8 cellular contexts compared by ENCODE assay signal in the genomic region with DNA sequence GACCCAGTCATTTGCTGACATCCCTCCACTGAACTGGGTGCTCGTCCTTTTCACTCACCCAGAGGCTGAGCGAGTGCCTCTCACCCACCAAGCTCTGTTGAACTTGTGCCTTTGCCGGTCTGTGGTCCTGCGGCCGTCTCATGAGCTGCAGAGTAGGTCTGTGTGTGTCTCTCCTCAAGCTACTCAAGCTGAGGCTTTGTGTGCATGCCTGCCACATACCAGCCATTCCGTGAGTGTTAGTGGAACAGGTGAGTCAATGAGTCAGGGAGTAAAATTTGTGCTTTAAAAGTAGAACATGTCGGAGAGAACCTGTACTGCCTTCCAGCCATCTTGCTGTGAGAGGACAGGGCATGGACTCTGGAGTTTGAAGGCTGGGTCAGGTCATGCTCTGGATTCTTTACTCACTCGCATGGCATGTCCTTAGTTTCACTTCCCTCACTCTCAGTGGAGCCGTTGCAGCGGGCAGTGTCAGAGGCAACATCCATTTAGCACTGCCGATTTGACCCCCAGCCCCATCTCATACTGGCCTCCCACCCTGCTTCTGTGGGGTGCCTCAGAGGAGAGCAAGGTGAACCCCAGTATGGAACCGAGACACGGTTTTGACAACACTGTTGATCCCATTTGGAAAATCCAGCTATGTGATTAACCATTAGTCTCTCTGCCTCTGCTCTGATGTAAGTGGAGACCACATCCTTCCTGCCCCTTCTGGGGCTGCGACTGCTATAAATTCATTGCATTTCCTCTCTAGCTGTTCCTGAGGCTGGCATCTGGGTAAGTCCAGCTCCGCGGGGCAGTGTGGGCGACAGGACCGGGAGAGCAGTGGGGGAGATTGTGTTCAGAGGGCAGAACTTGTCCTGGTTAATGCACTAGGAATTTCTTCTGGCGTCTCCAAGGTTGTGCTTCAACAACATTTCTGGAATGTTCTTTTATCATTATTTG. TPM values are rescaled to one million over a fixed set of nuclear protein-coding genes. Genes with fewer than 3 reads are reported as not detected.
A peak's percentile ranks its signal among the peaks of the same experiment; 100 is the strongest.
DNase-seq lines count a peak whose midpoint lies in the region; ATAC-seq, FAIRE-seq and TF ChIP-seq lines count a peak whose summit lies in the region.

A gene (plus strand): TSS at position 751 of the 939 bp plus-strand sequence. CDS start 2,628 bp downstream, outside the sequence.

- H3K79me2 ChIP-seq in HCT116 (ENCODE audit: insufficient read depth, low read length) (no peaks in the 10 kb centered on the region), HepG2 (ENCODE audit: insufficient read depth, low read length) (no peaks in the 10 kb centered on the region)

- intact Hi-C loops in HCT116 (cut with micrococcal nuclease) (no loop called here), HepG2 (cut with micrococcal nuclease; ENCODE audit: unreplicated experiment) (no loop called here), tibial artery (cut with DNase I; ENCODE audit: low total_unique reads) (no loop called here)

- peaks cover 59% of the 10 kb centered on the region for H3K4me1 Mint-ChIP-seq in activated naive CD8-positive, alpha-beta T cell (ENCODE audit: low read depth)

- no peaks in the 10 kb centered on the region for H3K36me3 ChIP-seq in HCT116 (ENCODE audit: control insufficient read depth in 1 of 2, insufficient read depth in 2 of 2, low read length in 2 of 2)
- no peaks in the 10 kb centered on the region for H3K36me3 ChIP-seq in HepG2 (replicated peaks in 1 of 2; ENCODE audit: control insufficient read depth in 1 of 2, insufficient read depth in 2 of 2, low read length in 2 of 2)
- no peaks in the 10 kb centered on the region for H3K36me3 ChIP-seq in tibial artery

- H4K20me1 ChIP-seq in HCT116 (ENCODE audit: insufficient read depth), result no peaks in the 10 kb centered on the region
- H4K20me1 ChIP-seq in HepG2 (ENCODE audit: insufficient read depth, low read length), result no peaks in the 10 kb centered on the region

- H3K9me3 ChIP-seq in HCT116 (ENCODE audit: control insufficient read depth in 1 of 2, insufficient read depth in 1 of 2, low read depth in 1 of 2, low read length in 2 of 2) (no peaks in the 10 kb centered on the region), HepG2 (ENCODE audit: low read length) (no peaks in the 10 kb centered on the region), tibial artery (no peaks in the 10 kb centered on the region)

- H3K27ac Mint-ChIP-seq in activated naive CD8-positive, alpha-beta T cell, result peak within 1 kb of the TSS; percentile 76

- no peaks in the 10 kb centered on the region for H3K27me3 Mint-ChIP-seq in activated naive CD8-positive, alpha-beta T cell

- TF ChIP-seq POLR2A in HCT116 (IDR thresholded peaks at IDR 0.05; ENCODE audit: borderline replicate concordance, extremely low read depth, insufficient read depth, insufficient read length) (no peak), HepG2 (IDR thresholded peaks at IDR 0.05; ENCODE audit: insufficient read depth in 1 of 2, low read depth in 2 of 2, low read length in 2 of 2) (no peak)

- H3K4me1 ChIP-seq in HCT116 (ENCODE audit: control insufficient read depth in 1 of 2, insufficient read depth in 2 of 2, low read length in 2 of 2) (peaks cover 0 to 11% of the 10 kb centered on the region in 2 experiments; a peak in 3 of 4 replicates), HepG2 (ENCODE audit: insufficient read depth, low read length) (peaks cover 10% of the 10 kb centered on the region; the same call in 1 of the 2 replicates), tibial artery (no peaks in the 10 kb centered on the region)

- BruUV-seq in HCT116 (replicated peaks; lab: Mats Ljungman, UMichigan) (no TSS peak), HepG2 (replicated peaks; lab: Mats Ljungman, UMichigan) (no TSS peak)

- H3K4me3 ChIP-seq in HCT116 (replicated peaks in 1 of 2; ENCODE audit: low read depth in 1 of 2, low read length in 2 of 2) (peak within 1 kb of the TSS in 1 of 2 experiments; percentile 4; a peak in 1 of 4 replicates), HepG2 (replicated peaks in 1 of 3; ENCODE audit: insufficient read depth in 1 of 3, low read depth in 2 of 3, low read length in 3 of 3) (peak within 1 kb of the TSS in 1 of 3 experiments; percentile 32; a peak in 1 of 6 replicates), tibial artery (peak within 1 kb of the TSS; percentile 23 to 28)

- H2AFZ ChIP-seq in HCT116 (ENCODE audit: low read depth, low read length, poor library complexity, severe bottlenecking) (no peak within 1 kb of the TSS), HepG2 (ENCODE audit: low read length) (no peak within 1 kb of the TSS)

- H3K27ac ChIP-seq in HCT116 (ENCODE audit: low read depth, low read length) (no peak within 1 kb of the TSS), HepG2 (ENCODE audit: extremely low read length, insufficient read depth, low read length) (no peak within 1 kb of the TSS), tibial artery (no peak within 1 kb of the TSS)

- peak within 1 kb of the TSS; percentile 89 for H3K4me3 Mint-ChIP-seq in activated naive CD8-positive, alpha-beta T cell

- H3K9me2 ChIP-seq in HCT116 (ENCODE audit: insufficient read depth), result no peaks in the 10 kb centered on the region

- ATAC-seq in HCT116, result peak; percentile 60
- peak; percentile 93 for ATAC-seq in HepG2
- no peak for ATAC-seq in HG03521 (IDR thresholded peaks at IDR 0.05; ENCODE audit: unreplicated experiment)
- ATAC-seq in HG03039 (IDR thresholded peaks at IDR 0.05; ENCODE audit: unreplicated experiment), result no peak

- peak within 1 kb of the TSS; percentile 39 for H3K4me2 ChIP-seq in HCT116 (ENCODE audit: low read length)
- H3K4me2 ChIP-seq in HepG2 (ENCODE audit: low read depth, low read length), result peak within 1 kb of the TSS; percentile 52

- H3K9me3 Mint-ChIP-seq in activated naive CD8-positive, alpha-beta T cell (ENCODE audit: low read depth), result no peaks in the 10 kb centered on the region

- FAIRE-seq in HepG2 (lab: Jason Lieb, UNC), result no peak

- in situ Hi-C loops in HepG2 (cut with HindIII; ENCODE audit: extremely low pct_ligation_motif_present, low pct_unique_long_range_greater_than_20kb), result no loop called here

- POLR2A ChIA-PET in HCT116 (lab: Charles Lee) (no interaction called here), HepG2 (lab: Yijun Ruan, JAX) (no interaction called here)

- CTCF ChIA-PET in HCT116 (lab: Charles Lee), result no interaction called here
- CTCF ChIA-PET in HepG2 (lab: Yijun Ruan, JAX; ENCODE audit: low intra/inter-chr PET ratio, low total read pairs), result no interaction called here

- H3K9ac ChIP-seq in HCT116 (ENCODE audit: low read length), result no peak within 1 kb of the TSS
- no peak within 1 kb of the TSS for H3K9ac ChIP-seq in HepG2 (ENCODE audit: insufficient read depth, low read depth, low read length)

- RAD21 ChIA-PET in HCT116 (lab: Charles Lee; ENCODE audit: low non-redundant PET in 1 of 2, low total read pairs in 2 of 2, uncharacterized antibody in 2 of 2, unreplicated experiment in 2 of 2), result no interaction called here

- no peak for TF ChIP-seq EP300 in HepG2 (IDR thresholded peaks at IDR 0.05; ENCODE audit: low read depth in 2 of 2, low read length in 2 of 2)
- TF ChIP-seq EP300 in HepG2 (CRISPR knock-in tag; IDR thresholded peaks at IDR 0.05; ENCODE audit: borderline replicate concordance), result no peak

- WGBS in HepG2 (ENCODE audit: low lambda C conversion rate), result 9% methylated on average over 16 of the region's 19 CpGs

- DNase-seq in AML-193 (lab: John Stamatoyannopoulos, UW), result peak; percentile 80 to 81
- no peak for DNase-seq in HCT116 (ENCODE audit: low read depth, low spot score)
- DNase-seq in SIG-M5 (lab: John Stamatoyannopoulos, UW), result peak; percentile 74
- peak; percentile 5 for DNase-seq in HepG2 (ENCODE audit: low spot score)
- peak in 1 of 2 donors; percentile 49 for DNase-seq in tibial artery

- peaks cover 8% of the 10 kb centered on the region for H3K36me3 Mint-ChIP-seq in activated naive CD8-positive, alpha-beta T cell

- TF ChIP-seq CTCF in HCT116 (IDR thresholded peaks at IDR 0.05 in 2 of 3, conservative IDR thresholded peaks at IDR 0.05 in 1 of 3; ENCODE audit: borderline replicate concordance in 1 of 3, insufficient read depth in 1 of 3, low read depth in 2 of 3, low read length in 2 of 3) (no peak), HepG2 (CRISPR knock-in tag; IDR thresholded peaks at IDR 0.05) (no peak), tibial artery (IDR thresholded peaks at IDR 0.05) (no peak)

- no peak for TF ChIP-seq RAD21 in HCT116 (IDR thresholded peaks at IDR 0.05; ENCODE audit: low read depth)
- TF ChIP-seq RAD21 in HepG2 (CRISPR knock-in tag; IDR thresholded peaks at IDR 0.05), result no peak

- H3K27me3 ChIP-seq in HCT116 (ENCODE audit: insufficient read depth, low read length) (no peaks in the 10 kb centered on the region), HepG2 (ENCODE audit: control insufficient read depth in 1 of 2, insufficient read depth in 2 of 2, low read length in 2 of 2) (peaks cover 0 to 31% of the 10 kb centered on the region in 2 experiments; a peak in 2 of 5 replicates), tibial artery (peaks cover 0 to under 1% of the 10 kb centered on the region in 2 donors)

RNA-seq across cellular contexts. Expression of the gene that starts here (rescaled TPM):
- total RNA-seq in HCT116 (2021; ENCODE audit: unreplicated experiment) (not detected), HepG2 (2016; rRNA removed; fragmentation: Illumina TruSeq; extraction: Trizol) (not detected in 2 replicates)
- not detected in 2 replicates for polyA plus RNA-seq in HCT116 (2012)
- total RNA-seq in HepG2 (2016; cell fraction: cytosol; rRNA removed; fragmentation: Illumina TruSeq; extraction: Trizol; ENCODE audit: low read depth), result not detected in 2 replicates
- not detected in 2 replicates for total RNA-seq in HepG2 (2016; cell fraction: insoluble cytoplasmic fraction; rRNA removed; fragmentation: Illumina TruSeq; extraction: Trizol)
- not detected in 2 replicates for total RNA-seq in HepG2 (2016; cell fraction: membrane; rRNA removed; fragmentation: Illumina TruSeq; extraction: Trizol)
- total RNA-seq in HepG2 (2016; cell fraction: nucleus; rRNA removed; fragmentation: Illumina TruSeq; extraction: Trizol), result not detected in 2 replicates
- not detected in 2 replicates for polyA plus RNA-seq in HepG2 (2011; rRNA removed)
- 0.01 TPM in 1 of 2 replicates, not detected in the other for polyA plus RNA-seq in HepG2 (2011; cell fraction: cytosol; rRNA removed)
- not detected in 2 replicates for polyA plus RNA-seq in HepG2 (2011; cell fraction: nucleus; rRNA removed)
- not detected in 2 replicates for polyA plus RNA-seq in HepG2 (2012)
- not detected in 2 replicates for polyA plus RNA-seq in HepG2 (2016; cell fraction: cytosol; fragmentation: Illumina TruSeq; extraction: Trizol; ENCODE audit: low read depth)
- polyA plus RNA-seq in HepG2 (2016; cell fraction: insoluble cytoplasmic fraction; fragmentation: Illumina TruSeq; extraction: Trizol; ENCODE audit: low read depth), result not detected in 2 replicates
- polyA plus RNA-seq in HepG2 (2016; cell fraction: membrane; fragmentation: Illumina TruSeq; extraction: Trizol; ENCODE audit: low read depth), result not detected in 2 replicates
- not detected in 2 replicates for polyA plus RNA-seq in HepG2 (2016; cell fraction: nucleus; fragmentation: Illumina TruSeq; extraction: Trizol; ENCODE audit: insufficient read depth, low read depth)
- not detected in 2 replicates for polyA minus RNA-seq in HepG2 (2011; rRNA and poly(A)+ RNA removed; ENCODE audit: low replicate concordance)
- polyA minus RNA-seq in HepG2 (2011; cell fraction: cytosol; rRNA and poly(A)+ RNA removed), result not detected in 2 replicates
- not detected in 2 replicates for polyA minus RNA-seq in HepG2 (2011; cell fraction: nucleus; rRNA and poly(A)+ RNA removed)

Comparison
In these comparisons a context has a peak if more than half of its experiments do, and no peak if none do; other contexts are left out.
1. Peak in ATAC-seq and H3K4me2 ChIP-seq in HCT116; RNA of the gene not detected or under 1 TPM.
2. Peak in DNase-seq, ATAC-seq and H3K4me2 ChIP-seq in HepG2; RNA of the gene not detected or under 1 TPM.